15 cellular contexts compared by ENCODE assay signal in the genomic region with DNA sequence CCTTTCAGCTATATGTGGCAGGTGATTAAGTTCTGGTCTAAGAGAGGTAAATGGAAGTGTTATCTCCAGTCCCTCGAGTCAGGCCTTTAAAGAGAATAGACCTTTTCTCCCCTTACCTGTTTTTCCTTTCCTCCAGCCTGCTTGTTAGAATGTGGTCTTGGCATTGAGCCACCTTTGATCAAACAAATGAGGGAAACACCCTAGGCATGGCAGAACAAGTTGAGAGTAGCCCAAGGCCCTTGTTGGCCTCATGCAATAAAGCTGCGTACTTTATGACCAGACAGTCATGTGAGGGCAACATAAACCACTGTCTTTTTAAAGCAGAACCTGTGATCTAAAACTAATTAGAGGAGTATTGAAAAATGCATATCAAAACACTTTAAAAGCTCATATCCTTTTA. TPM values are rescaled to one million over a fixed set of nuclear protein-coding genes. Genes with fewer than 3 reads are reported as not detected.
DNase-seq lines count a peak whose midpoint lies in the region; ATAC-seq and TF ChIP-seq lines count a peak whose summit lies in the region.
"Had no signal": no experiment of that assay in that cellular context is flagged by ENCODE, and none has a peak within 500 bp of the region (broad histone marks: within the 10 kb centered on the region; RNA-seq: fewer than 3 reads in every experiment).

No MANE protein-coding gene starts in this region.

- peak overlapping the region; percentile 56 for H3K4me3 Mint-ChIP-seq in type B pancreatic cell
- H3K4me3 Mint-ChIP-seq: natural killer cell; stimulated activated naive CD8-positive, alpha-beta T cell treated with anti-CD3 and anti-CD28 coated beads, Interleukin-15, amount 100 ng/mL, for 72 hours had no signal

- no peak for ATAC-seq in HG02642 (IDR thresholded peaks at IDR 0.05; ENCODE audit: poor library complexity, unreplicated experiment)
- ATAC-seq: natural killer cell; stimulated activated naive CD8-positive, alpha-beta T cell treated with anti-CD3 and anti-CD28 coated beads, Interleukin-15, amount 100 ng/mL, for 72 hours had no signal

- DNase-seq in HT-29 (ENCODE audit: low spot score) (peak; percentile 21), NCI-H748 (lab: John Stamatoyannopoulos, UW; ENCODE audit: unreplicated experiment) (peak; percentile 70), foreskin melanocyte (peak; percentile 11), type B pancreatic cell (ENCODE audit: extremely low spot score, unreplicated experiment) (no peak), HuH-7 (ENCODE audit: low spot score) (no peak), HCEC 1CT (no peak)
- DNase-seq: activated effector memory CD4-positive, alpha-beta T cell treated with anti-CD3 and anti-CD28 coated beads, Interleukin-2, amount 50 U/mL, for 16 hours; effector CD4-positive, alpha-beta T cell; islet precursor cell; Kasumi-1; natural killer cell; right lobe of liver; stimulated activated naive CD8-positive, alpha-beta T cell treated with anti-CD3 and anti-CD28 coated beads, Interleukin-15, amount 100 ng/mL, for 72 hours; T1000 had no signal

- H3K36me3 Mint-ChIP-seq in type B pancreatic cell, result no peaks in the 10 kb centered on the region
- H3K36me3 Mint-ChIP-seq: natural killer cell had no signal

- no peak for TF ChIP-seq CTCF in type B pancreatic cell (conservative IDR thresholded peaks at IDR 0.05)

- peak overlapping the region; percentile 88 for H3K27ac Mint-ChIP-seq in type B pancreatic cell
- H3K27ac Mint-ChIP-seq: natural killer cell; stimulated activated naive CD8-positive, alpha-beta T cell treated with anti-CD3 and anti-CD28 coated beads, Interleukin-15, amount 100 ng/mL, for 72 hours had no signal

- H3K27me3 Mint-ChIP-seq in type B pancreatic cell, result no peaks in the 10 kb centered on the region
- H3K27me3 Mint-ChIP-seq: stimulated activated naive CD8-positive, alpha-beta T cell treated with anti-CD3 and anti-CD28 coated beads, Interleukin-15, amount 100 ng/mL, for 72 hours had no signal

- peaks cover 7% of the 10 kb centered on the region for H3K4me1 Mint-ChIP-seq in type B pancreatic cell (ENCODE audit: unreplicated experiment)
- H3K4me1 Mint-ChIP-seq: natural killer cell; stimulated activated naive CD8-positive, alpha-beta T cell treated with anti-CD3 and anti-CD28 coated beads, Interleukin-15, amount 100 ng/mL, for 72 hours had no signal

- no peaks in the 10 kb centered on the region for H3K9me3 Mint-ChIP-seq in type B pancreatic cell

RNA-seq across cellular contexts. Expression of gene IL13RA2, which starts 13.2 kb away (rescaled TPM):
- not detected in 2 replicates for total RNA-seq in HT-29 (2014; rRNA removed; shearing (Covaris generic))
- total RNA-seq in type B pancreatic cell (ENCODE audit: low replicate concordance), result 0.43 and 2.2 TPM in 2 replicates
- total RNA-seq: natural killer cell had no signal

Comparison
In these comparisons a context has a peak if more than half of its experiments do, and no peak if none do; other contexts are left out.
1. DNase-seq: peak in HT-29 (single experiment), NCI-H748 (single experiment) and foreskin melanocyte (single experiment); none in type B pancreatic cell (single experiment), HuH-7 (single experiment) and HCEC 1CT (single experiment).